15 cellular contexts compared by ENCODE assay signal in the genomic region with DNA sequence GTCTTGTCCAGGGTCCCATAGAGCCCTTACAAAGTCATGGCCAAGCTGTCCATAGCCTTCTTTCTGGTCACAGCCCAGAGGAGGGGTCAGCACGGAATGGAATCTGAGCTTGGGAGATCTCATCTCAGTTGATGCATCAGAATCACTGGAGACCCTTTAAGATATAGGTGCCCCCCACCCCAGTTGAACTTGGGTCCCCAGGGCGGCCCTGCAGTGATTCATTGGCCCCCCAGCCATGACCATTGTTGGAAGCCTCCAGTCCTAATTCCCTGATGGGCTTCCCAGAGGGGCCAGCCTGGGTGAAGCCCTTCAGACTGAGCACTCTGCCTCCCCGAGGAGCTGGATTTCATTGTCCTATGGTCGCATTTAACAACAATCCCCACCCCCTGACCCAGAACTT. TPM values are rescaled to one million over a fixed set of nuclear protein-coding genes. Genes with fewer than 3 reads are reported as not detected.
DNase-seq lines count a peak whose midpoint lies in the region; TF ChIP-seq lines count a peak whose summit lies in the region.
"Had no signal": no experiment of that assay in that cellular context is flagged by ENCODE, and none has a peak within 500 bp of the region (broad histone marks: within the 10 kb centered on the region; RNA-seq: fewer than 3 reads in every experiment).

No MANE protein-coding gene starts in this region.

- WGBS in spleen, 5 donors = 58 to 82% (median 67%) methylated on average over 4 of the region's 4 CpGs
- 58% methylated on average over 4 of the region's 4 CpGs for WGBS in mesenchymal stem cell

- no peaks in the 10 kb centered on the region for H3K9me3 ChIP-seq in neural progenitor cell (ENCODE audit: low read depth)
- no peaks in the 10 kb centered on the region for H3K9me3 ChIP-seq in spleen
- no peaks in the 10 kb centered on the region for H3K9me3 ChIP-seq in mesenchymal stem cell (ENCODE audit: control insufficient read depth, low read length)
- H3K9me3 ChIP-seq: BLaER1 treated with 17β-estradiol and CSF1 and Interleukin-3, amounts not matched to agents 10 nM and 100 nM had no signal

- no peak overlapping the region for H2AFZ ChIP-seq in neural progenitor cell (replicated peaks)
- no peak overlapping the region for H2AFZ ChIP-seq in mesenchymal stem cell (ENCODE audit: low read depth, low read length)

- H3K36me3 Mint-ChIP-seq in neural progenitor cell = peaks cover 3% of the 10 kb centered on the region
- H3K36me3 Mint-ChIP-seq: CD4-positive, CD25-positive, alpha-beta regulatory T cell had no signal

- peaks cover 19% of the 10 kb centered on the region for H3K27me3 Mint-ChIP-seq in neural progenitor cell (ENCODE audit: insufficient read depth, low read depth)

- H2BK120ac ChIP-seq in mesenchymal stem cell (ENCODE audit: low read depth, low read length) = no peak overlapping the region

- no peak overlapping the region for H2BK12ac ChIP-seq in mesenchymal stem cell (ENCODE audit: low read length in 2 of 2)

- no peak overlapping the region for H3K4me3 Mint-ChIP-seq in neural progenitor cell

- no peak overlapping the region for H2AK5ac ChIP-seq in mesenchymal stem cell (ENCODE audit: low read length, severe bottlenecking)

- TF ChIP-seq POLR2A in spleen (IDR thresholded peaks at IDR 0.05) = no peak

- H4K20me1 ChIP-seq in neural progenitor cell (ENCODE audit: low read depth) = peaks cover 38% of the 10 kb centered on the region
- H4K20me1 ChIP-seq: BLaER1 treated with 17β-estradiol and CSF1 and Interleukin-3, amounts not matched to agents 10 nM and 100 nM had no signal

- no peaks in the 10 kb centered on the region for H3K79me1 ChIP-seq in mesenchymal stem cell (replicated peaks; ENCODE audit: low read length, poor library complexity, severe bottlenecking)

- H3K27ac Mint-ChIP-seq in neural progenitor cell = peak overlapping the region; percentile 67
- H3K27ac Mint-ChIP-seq: CD4-positive, CD25-positive, alpha-beta regulatory T cell had no signal

- H3K23ac ChIP-seq in mesenchymal stem cell (ENCODE audit: low read length in 2 of 2) = no peak overlapping the region

- intact Hi-C loops in spleen (cut with DNase I; ENCODE audit: low total_unique reads) = no loop called here

- peaks cover 2% of the 10 kb centered on the region for H3K9me3 Mint-ChIP-seq in neural progenitor cell
- H3K9me3 Mint-ChIP-seq: CD4-positive, CD25-positive, alpha-beta regulatory T cell had no signal

- H4K8ac ChIP-seq in mesenchymal stem cell (ENCODE audit: low read length) = no peak overlapping the region

- H3K4me1 ChIP-seq in neural progenitor cell (peaks cover 32% of the 10 kb centered on the region), spleen (peaks cover 5 to 13% (median 12%) of the 10 kb centered on the region in 6 donors), mesenchymal stem cell (ENCODE audit: control insufficient read depth, insufficient read depth, low read depth, low read length) (no peaks in the 10 kb centered on the region)

- H3K4ac ChIP-seq in mesenchymal stem cell (ENCODE audit: low read depth in 1 of 2, low read length in 2 of 2) = no peak overlapping the region

- H3K79me2 ChIP-seq in neural progenitor cell (ENCODE audit: low read depth) = no peaks in the 10 kb centered on the region

- H3K18ac ChIP-seq in mesenchymal stem cell (ENCODE audit: low read depth in 1 of 2, low read length in 2 of 2) = no peak overlapping the region

- no peak overlapping the region for H4K91ac ChIP-seq in mesenchymal stem cell (ENCODE audit: low read length)

- H2BK15ac ChIP-seq in mesenchymal stem cell (ENCODE audit: low read depth, poor library complexity, severe bottlenecking) = no peak overlapping the region

- H3K4me2 ChIP-seq in neural progenitor cell (no peak overlapping the region), mesenchymal stem cell (ENCODE audit: low read length, poor library complexity, severe bottlenecking) (no peak overlapping the region)
- H3K4me2 ChIP-seq: BLaER1 treated with 17β-estradiol and CSF1 and Interleukin-3, amounts not matched to agents 10 nM and 100 nM had no signal

- H2BK5ac ChIP-seq in mesenchymal stem cell (ENCODE audit: low read depth, low read length, poor library complexity, severe bottlenecking) = no peak overlapping the region

- DNase-seq in activated effector memory CD4-positive, alpha-beta T cell treated with anti-CD3 and anti-CD28 coated beads, Interleukin-2, amount 50 U/mL, for 16 hours = peak; percentile 46
- DNase-seq in activated effector memory CD4-positive, alpha-beta T cell treated with Interleukin-2 at 50 U/mL for 16 hours = no peak
- DNase-seq in neural progenitor cell (ENCODE audit: low spot score) (no peak), spleen (peak; percentile 24), ureter (ENCODE audit: low spot score) (peak; percentile 26), hepatic stellate cell (ENCODE audit: low spot score) (no peak), mesenchymal stem cell (no peak), amniotic stem cell (lab: John Stamatoyannopoulos, UW) (no peak)
- DNase-seq: ACHN; CD4-positive, CD25-positive, alpha-beta regulatory T cell; DMS53 had no signal

- TF ChIP-seq CTCF in neural progenitor cell (IDR thresholded peaks at IDR 0.05) = no peak
- no peak for TF ChIP-seq CTCF in spleen (IDR thresholded peaks at IDR 0.05 in 8 of 11, conservative IDR thresholded peaks at IDR 0.05 in 3 of 11)

- H3K27ac ChIP-seq in neural progenitor cell (no peak overlapping the region), spleen (no peak overlapping the region), mesenchymal stem cell (ENCODE audit: low read length, poor library complexity, severe bottlenecking) (no peak overlapping the region)
- H3K27ac ChIP-seq: BLaER1 treated with 17β-estradiol and CSF1 and Interleukin-3, amounts not matched to agents 10 nM and 100 nM had no signal

- H3K4me1 Mint-ChIP-seq in neural progenitor cell = peaks cover 42% of the 10 kb centered on the region

- peaks cover 100% of the 10 kb centered on the region for H3K27me3 ChIP-seq in neural progenitor cell
- peaks cover 0 to 74% (median 40%) of the 10 kb centered on the region in 7 donors for H3K27me3 ChIP-seq in spleen (replicated peaks in 1 of 7)
- H3K27me3 ChIP-seq in mesenchymal stem cell (ENCODE audit: control insufficient read depth in 1 of 2, insufficient read depth in 1 of 2, low read length in 2 of 2) = peaks cover 44 to 75% of the 10 kb centered on the region in 2 experiments
- H3K27me3 ChIP-seq: BLaER1 treated with 17β-estradiol and CSF1 and Interleukin-3, amounts not matched to agents 10 nM and 100 nM had no signal

- peaks cover 28% of the 10 kb centered on the region for H3F3A ChIP-seq in neural progenitor cell (ENCODE audit: low read depth)

- H3K14ac ChIP-seq in mesenchymal stem cell (ENCODE audit: low read length in 2 of 2) = no peak overlapping the region

- H3K9ac ChIP-seq in neural progenitor cell (no peak overlapping the region), mesenchymal stem cell (ENCODE audit: low read length) (no peak overlapping the region)
- H3K9ac ChIP-seq: BLaER1 treated with 17β-estradiol and CSF1 and Interleukin-3, amounts not matched to agents 10 nM and 100 nM had no signal

- H3K4me3 ChIP-seq in neural progenitor cell (no peak overlapping the region), spleen (no peak overlapping the region), mesenchymal stem cell (ENCODE audit: insufficient read depth in 1 of 2, low read depth in 1 of 2, low read length in 2 of 2) (no peak overlapping the region)
- H3K4me3 ChIP-seq: BLaER1 treated with 17β-estradiol and CSF1 and Interleukin-3, amounts not matched to agents 10 nM and 100 nM had no signal

- H3K36me3 ChIP-seq in neural progenitor cell = no peaks in the 10 kb centered on the region
- H3K36me3 ChIP-seq in spleen = no peaks in the 10 kb centered on the region
- H3K36me3 ChIP-seq in mesenchymal stem cell (ENCODE audit: control insufficient read depth in 1 of 2, insufficient read depth in 2 of 2, low read depth in 1 of 2, low read length in 2 of 2) = no peaks in the 10 kb centered on the region
- H3K36me3 ChIP-seq: BLaER1 treated with 17β-estradiol and CSF1 and Interleukin-3, amounts not matched to agents 10 nM and 100 nM had no signal

RNA-seq across cellular contexts. Expression of a gene that starts 32.7 kb away (rescaled TPM):
- total RNA-seq in neural progenitor cell (ENCODE audit: low replicate concordance) (0.12 TPM in 1 of 2 replicates, not detected in the other), spleen (not detected), ureter (0.21 TPM)
- not detected for polyA plus RNA-seq in spleen
- not detected for polyA plus RNA-seq in mesenchymal stem cell (2013, experiment 1 of 2)
- not detected for polyA plus RNA-seq in mesenchymal stem cell (2013, experiment 2 of 2)
- total RNA-seq: A172; CD4-positive, CD25-positive, alpha-beta regulatory T cell; Daoy; H4 had no signal
- polyA plus RNA-seq: CD4-positive, CD25-positive, alpha-beta regulatory T cell had no signal

RNA-seq across cellular contexts. Expression of a gene that starts 43.0 kb away (rescaled TPM):
- total RNA-seq in neural progenitor cell (ENCODE audit: low replicate concordance) (95.1 and 147 TPM in 2 replicates), spleen (100 to 1,000 TPM; 302 to 387 (median 338) TPM), ureter (361 TPM)
- polyA plus RNA-seq in spleen = 100 to 1,000 TPM; 150 to 282 (median 231) TPM
- polyA plus RNA-seq in mesenchymal stem cell (2013, experiment 1 of 2) = 366 TPM
- 367 TPM for polyA plus RNA-seq in mesenchymal stem cell (2013, experiment 2 of 2)

Comparison
In these comparisons a context has a peak if more than half of its experiments do, and no peak if none do; other contexts are left out.
1. DNase-seq: peak in activated effector memory CD4-positive, alpha-beta T cell treated with anti-CD3 and anti-CD28 coated beads, Interleukin-2, amount 50 U/mL, for 16 hours (single experiment), spleen (single experiment) and ureter (single experiment); none in activated effector memory CD4-positive, alpha-beta T cell treated with Interleukin-2 at 50 U/mL for 16 hours (single experiment), neural progenitor cell (single experiment), hepatic stellate cell (single experiment), mesenchymal stem cell (single experiment) and amniotic stem cell (single experiment).